In the genomic region with DNA sequence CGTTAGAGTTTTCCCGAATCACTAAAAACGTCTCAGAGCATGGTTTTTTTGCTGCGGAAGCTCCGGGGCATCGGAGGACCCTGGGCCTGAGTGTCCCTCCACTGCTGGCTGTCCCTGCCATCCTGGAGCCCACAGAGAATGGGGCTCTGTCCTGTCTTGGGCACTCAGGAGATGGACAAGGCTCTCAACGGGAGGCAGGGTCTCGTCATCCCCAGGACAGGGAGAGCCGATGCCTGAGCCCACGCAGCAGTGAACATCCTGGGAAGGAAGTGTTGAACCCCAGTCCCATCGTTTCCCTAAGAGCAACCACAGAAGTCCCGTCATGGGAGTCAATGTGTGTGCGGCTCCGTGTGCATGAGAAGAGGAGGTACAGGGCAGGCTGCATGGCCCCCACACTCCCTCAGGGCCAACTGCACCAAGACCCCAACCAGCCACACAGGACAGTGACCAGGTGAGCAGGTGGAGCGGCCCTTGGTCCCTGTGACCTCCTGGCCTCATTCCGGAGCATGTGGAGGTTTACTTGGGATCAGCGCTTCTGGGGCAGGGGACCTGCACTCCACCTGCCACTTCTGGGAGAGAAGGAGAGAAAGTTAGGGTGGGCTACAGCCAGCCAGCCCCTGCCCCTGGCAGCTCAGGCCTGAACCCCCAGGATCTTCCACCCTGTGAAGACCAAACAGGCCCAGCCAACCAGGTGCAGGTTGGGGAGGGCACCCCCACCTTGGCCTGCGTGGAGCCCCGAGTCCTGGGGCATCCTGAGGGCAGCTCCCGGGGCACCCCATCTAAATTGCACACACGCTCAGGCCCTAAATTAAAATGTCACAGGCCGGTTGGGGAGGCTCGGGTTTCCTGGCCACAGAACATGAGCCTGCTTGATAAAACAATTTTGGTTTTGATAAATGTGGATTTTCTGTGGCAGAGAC, we compare ENCODE assay signal across 1 cellular context.
TF ChIP-seq lines count a peak whose summit lies in the region.

No MANE protein-coding gene starts in this region.

TF ChIP-seq in IMR-90, 13 proteins besides CTCF, POLR2A, EP300 and RAD21:
- TF ChIP-seq MXI1 (IDR thresholded peaks at IDR 0.05; ENCODE audit: borderline replicate concordance, low read depth, low read length) (no peak), BHLHE40 (IDR thresholded peaks at IDR 0.05; ENCODE audit: low read depth, low read length) (no peak), MAFK (IDR thresholded peaks at IDR 0.05; ENCODE audit: low read depth, low read length) (no peak), RFX5 (IDR thresholded peaks at IDR 0.05; ENCODE audit: low read depth, low read length) (no peak), MAZ (IDR thresholded peaks at IDR 0.05; ENCODE audit: borderline replicate concordance, low read depth, low read length) (no peak)
